18 cellular contexts compared by ENCODE assay signal in the genomic region with DNA sequence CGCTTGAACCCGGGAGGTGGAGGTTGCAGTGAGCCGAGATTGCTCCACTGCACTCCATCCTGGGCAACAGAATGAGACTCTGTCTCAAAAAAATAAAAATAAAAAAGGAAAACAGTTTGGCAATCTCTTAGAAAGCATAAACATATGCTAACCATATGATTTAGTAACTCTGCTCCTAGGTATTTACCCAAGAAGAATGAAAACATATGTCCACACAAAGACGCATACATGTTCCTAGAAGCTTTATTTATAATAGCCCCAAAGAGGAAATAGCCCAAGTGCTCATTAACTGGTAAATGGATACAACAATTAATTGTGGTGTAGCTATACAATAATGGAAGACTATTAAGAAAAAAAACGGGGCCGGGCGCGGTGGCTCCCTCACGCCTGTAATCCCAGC. TPM values are rescaled to one million over a fixed set of nuclear protein-coding genes. Genes with fewer than 3 reads are reported as not detected.
A peak's percentile ranks its signal among the peaks of the same experiment; 100 is the strongest.
DNase-seq lines count a peak whose midpoint lies in the region; ATAC-seq and TF ChIP-seq lines count a peak whose summit lies in the region.
"Had no signal": no experiment of that assay in that cellular context is flagged by ENCODE, and none has a peak within 500 bp of the region (broad histone marks: within the 10 kb centered on the region; RNA-seq: fewer than 3 reads in every experiment).

No MANE protein-coding gene starts in this region.

- H4K8ac ChIP-seq in H9 (replicated peaks; ENCODE audit: insufficient read length, low read depth, low read length), result no peak overlapping the region

- H3K27ac ChIP-seq in RWPE1, result peak overlapping the region; percentile 14; the same call in 1 of the 2 replicates
- no peak overlapping the region for H3K27ac ChIP-seq in H9 (ENCODE audit: insufficient read length, low read depth, low read length)
- H3K27ac ChIP-seq: 22Rv1; A549; BLaER1 treated with 17β-estradiol and CSF1 and Interleukin-3, amounts not matched to agents 10 nM and 100 nM had no signal

- no peak overlapping the region for H2AK5ac ChIP-seq in H9 (ENCODE audit: insufficient read length, low read length)

- no peaks in the 10 kb centered on the region for H3K27me3 ChIP-seq in H9 (ENCODE audit: insufficient read depth, low read length)
- H3K27me3 ChIP-seq: BLaER1 treated with 17β-estradiol and CSF1 and Interleukin-3, amounts not matched to agents 10 nM and 100 nM had no signal

- H3K23ac ChIP-seq in H9 (ENCODE audit: insufficient read length, low read depth, low read length), result no peak overlapping the region

- H2BK5ac ChIP-seq in H9 (ENCODE audit: insufficient read length, low read length), result no peak overlapping the region

- no peak overlapping the region for H3K27ac Mint-ChIP-seq in H9
- H3K27ac Mint-ChIP-seq: B cell; CD8-positive, alpha-beta T cell had no signal

- DNase-seq in NCI-H1417 (lab: John Stamatoyannopoulos, UW) (peak in 2 of 3 experiments; percentile 5 to 46), NCI-H1417 treated with DMSO at 0.1 percent for 48 hours (lab: John Stamatoyannopoulos, UW) (no peak), RWPE1 (ENCODE audit: low spot score) (no peak), fibroblast of mammary gland (ENCODE audit: low read depth) (peak; percentile 6), H9 (no peak)
- DNase-seq: Calu3; CD8-positive, alpha-beta T cell; DMS79 treated with DMSO at 0.1 percent for 48 hours; GF-D8; GOT3; H7; KG1 had no signal

- no peaks in the 10 kb centered on the region for H3K79me1 ChIP-seq in H9 (ENCODE audit: insufficient read depth, low read depth, low read length, poor library complexity, severe bottlenecking)

- no peak overlapping the region for H3K4me2 ChIP-seq in H9 (ENCODE audit: insufficient read depth, insufficient read length, low read length)
- H3K4me2 ChIP-seq: A549; BLaER1 treated with 17β-estradiol and CSF1 and Interleukin-3, amounts not matched to agents 10 nM and 100 nM had no signal

- H3K14ac ChIP-seq in H9 (ENCODE audit: insufficient read depth, low read length), result no peak overlapping the region

- no peak overlapping the region for H3K4me3 Mint-ChIP-seq in H9
- H3K4me3 Mint-ChIP-seq: B cell; CD8-positive, alpha-beta T cell had no signal

- no peak overlapping the region for H3K56ac ChIP-seq in H9 (ENCODE audit: insufficient read length, low read depth, low read length)

- no peaks in the 10 kb centered on the region; a peak in 2 of 7 replicates for H3K36me3 Mint-ChIP-seq in H9 (ENCODE audit: insufficient read depth in 1 of 3, low read depth in 3 of 3)
- H3K36me3 Mint-ChIP-seq: CD8-positive, alpha-beta T cell had no signal

- H4K91ac ChIP-seq in H9 (ENCODE audit: insufficient read length, low read depth, low read length), result no peak overlapping the region

- CTCF ChIA-PET in RWPE1 (lab: Yijun Ruan, JAX), result interaction anchor here (0.7 kb wide), 1 partner anchor 190 kb away, joined by 5 read pairs; no protein-coding TSS in a partner anchor

- no peak overlapping the region for H2BK20ac ChIP-seq in H9 (ENCODE audit: low read depth, low read length, poor library complexity, severe bottlenecking)

- H3K23me2 ChIP-seq in H9 (ENCODE audit: insufficient read length, low read depth, low read length, poor library complexity, severe bottlenecking), result no peaks in the 10 kb centered on the region

- H4K20me1 ChIP-seq in H9 (ENCODE audit: control insufficient read depth, insufficient read depth, insufficient read length), result no peaks in the 10 kb centered on the region
- H4K20me1 ChIP-seq: BLaER1 treated with 17β-estradiol and CSF1 and Interleukin-3, amounts not matched to agents 10 nM and 100 nM had no signal

- H3K4me1 Mint-ChIP-seq in H9, result peaks cover 6 to 7% of the 10 kb centered on the region in 2 experiments

- H3K4me3 ChIP-seq in fibroblast of mammary gland (ENCODE audit: control insufficient read depth, low read depth, low read length), result no peak overlapping the region
- H3K4me3 ChIP-seq: A549; BLaER1 treated with 17β-estradiol and CSF1 and Interleukin-3, amounts not matched to agents 10 nM and 100 nM had no signal

- H2BK120ac ChIP-seq in H9 (ENCODE audit: low read depth, low read length, poor library complexity, severe bottlenecking), result no peak overlapping the region

- no peak overlapping the region for H3K9ac ChIP-seq in H9 (ENCODE audit: extremely low read depth, insufficient read length, low read length)
- H3K9ac ChIP-seq: BLaER1 treated with 17β-estradiol and CSF1 and Interleukin-3, amounts not matched to agents 10 nM and 100 nM had no signal

- peaks cover 2 to 3% of the 10 kb centered on the region in 2 experiments; a peak in 2 of 5 replicates for H3K9me3 Mint-ChIP-seq in H9

- no peak overlapping the region for H3T11ph ChIP-seq in H9 (ENCODE audit: low read length)

- POLR2A ChIA-PET in RWPE1 (lab: Yijun Ruan, JAX; ENCODE audit: low non-redundant PET), result no interaction called here

- TF ChIP-seq CTCF in RWPE1 (conservative IDR thresholded peaks at IDR 0.05; ENCODE audit: low read depth) (no peak), fibroblast of mammary gland (conservative IDR thresholded peaks at IDR 0.05; ENCODE audit: control insufficient read depth, insufficient read depth, low read depth, low read length) (no peak), H9 (conservative IDR thresholded peaks at IDR 0.05) (no peak)

- no peak overlapping the region for H4K5ac ChIP-seq in H9 (ENCODE audit: insufficient read length, low read depth, low read length)

- no peaks in the 10 kb centered on the region for H3K79me2 ChIP-seq in H9 (ENCODE audit: insufficient read depth, low read length)

- ATAC-seq in GM19452 (IDR thresholded peaks at IDR 0.05; ENCODE audit: unreplicated experiment) (no peak), HG03097 (IDR thresholded peaks at IDR 0.05; ENCODE audit: low FRiP score, unreplicated experiment) (no peak)
- ATAC-seq: A549; CD8-positive, alpha-beta T cell had no signal

- H3K4me1 ChIP-seq in H9 (ENCODE audit: insufficient read depth, low read length), result no peaks in the 10 kb centered on the region
- H3K4me1 ChIP-seq: A549 had no signal

- no peak overlapping the region for H2BK15ac ChIP-seq in H9 (ENCODE audit: low read depth, low read length)

- no peak overlapping the region for H3K18ac ChIP-seq in H9 (ENCODE audit: insufficient read length, low read depth, low read length)

- H3K4ac ChIP-seq in H9 (ENCODE audit: low read depth, low read length), result no peak overlapping the region

- no peaks in the 10 kb centered on the region for H3K9me3 ChIP-seq in H9 (ENCODE audit: control insufficient read depth, low read depth, low read length)
- H3K9me3 ChIP-seq: A549 had no signal

- peaks cover 1% of the 10 kb centered on the region; the same call in 1 of the 2 replicates for H3K27me3 Mint-ChIP-seq in H9 (ENCODE audit: low read depth)
- H3K27me3 Mint-ChIP-seq: B cell had no signal

- no peak overlapping the region for H2AFZ ChIP-seq in H9 (ENCODE audit: low read length)

- H2BK12ac ChIP-seq in H9 (ENCODE audit: insufficient read length, low read depth, low read length), result no peak overlapping the region

- WGBS in H9 (ENCODE audit: extremely low coverage, insufficient read length, low lambda C conversion rate), result no CpG with 5 or more reads among the region's 9 CpGs

RNA-seq across cellular contexts. Expression of gene CDH1, which starts 18.5 kb away (rescaled TPM):
- 202 and 237 TPM in 2 replicates for total RNA-seq in H9 (2021)

Comparison
In these comparisons a context has a peak if more than half of its experiments do, and no peak if none do; other contexts are left out.
1. DNase-seq: peak in NCI-H1417 (2 of 3) and fibroblast of mammary gland (single experiment); none in NCI-H1417 treated with DMSO at 0.1 percent for 48 hours (single experiment), RWPE1 (single experiment) and H9 (single experiment).